Comparison of ENCODE assay signal across 8 cellular contexts in genomic region chr20:542777-543368, GRCh38. TPM values are rescaled to one million over a fixed set of nuclear protein-coding genes. Genes with fewer than 3 reads are reported as not detected.
DNase-seq lines count a peak whose midpoint lies in the region; ATAC-seq, FAIRE-seq and TF ChIP-seq lines count a peak whose summit lies in the region.

No MANE protein-coding gene starts in this region.

- DNase-seq in GM18507 (ENCODE audit: extremely low spot score, insufficient read length, low read depth), result peak; percentile 18
- DNase-seq in Peyer's patch, result peak in 2 of 3 donors; percentile 21 to 52
- no peak for DNase-seq in MCF 10A (ENCODE audit: unreplicated experiment)
- DNase-seq in left lobe of liver (ENCODE audit: low spot score), result peak; percentile 51
- peak in 2 of 3 experiments; percentile 6 to 22 for DNase-seq in stimulated activated CD4-positive, alpha-beta T cell treated with anti-CD3 and anti-CD28 coated beads, TNF-alpha, amount 100 ng/mL, for 24 hours (ENCODE audit: low read depth in 3 of 3)
- no peak for DNase-seq in NCI-H1694 (lab: John Stamatoyannopoulos, UW)

- no peaks in the 10 kb centered on the region for H3K27me3 Mint-ChIP-seq in MCF 10A (ENCODE audit: insufficient read depth, unreplicated experiment)

- H3K27ac ChIP-seq in Peyer's patch, result peak overlapping the region; percentile 86 to 92 (median 90)

- H3K4me1 ChIP-seq in Peyer's patch, result peaks cover 0 to 43% (median 19%) of the 10 kb centered on the region in 4 donors

- H3K36me3 ChIP-seq in Peyer's patch, result no peaks in the 10 kb centered on the region

- no peaks in the 10 kb centered on the region for H3K27me3 ChIP-seq in Peyer's patch

- no peak for FAIRE-seq in GM18507 (lab: Jason Lieb, UNC)

- BruUV-seq in MCF 10A (replicated peaks; lab: Mats Ljungman, UMichigan), result no TSS peak

- no peaks in the 10 kb centered on the region for H3K9me3 Mint-ChIP-seq in MCF 10A (ENCODE audit: unreplicated experiment)

- TF ChIP-seq POLR2A in Peyer's patch (IDR thresholded peaks at IDR 0.05), result no peak

- TF ChIP-seq CTCF in Peyer's patch (IDR thresholded peaks at IDR 0.05) (no peak), MCF 10A (IDR thresholded peaks at IDR 0.05; ENCODE audit: unreplicated experiment) (no peak)

- CTCF ChIA-PET in MCF 10A (lab: Yijun Ruan, JAX), result interaction anchor here (0.6 to 1.5 kb wide), 10 partner anchors 18 to 197 kb away, joined by 3 to 5 read pairs (median 3); partner anchors contain the start of gene SRXN1

- H3K27ac Mint-ChIP-seq in MCF 10A (ENCODE audit: low read depth, unreplicated experiment), result peak overlapping the region; percentile 99

- intact Hi-C loops in MCF 10A (cut with micrococcal nuclease), result no loop called here

- peaks cover 33% of the 10 kb centered on the region for H3K4me1 Mint-ChIP-seq in MCF 10A (ENCODE audit: insufficient read depth, unreplicated experiment)

- no peaks in the 10 kb centered on the region for H3K9me3 ChIP-seq in Peyer's patch

- POLR2A ChIA-PET in MCF 10A (lab: Yijun Ruan, JAX), result interaction anchor here (0.5 to 6.8 kb wide), 23 partner anchors 8 to 245 kb away, joined by 3 to 74 read pairs (median 5); partner anchors contain the start of genes SOX12, SRXN1, TBC1D20 and TRIB3

- H3K4me3 ChIP-seq in Peyer's patch, result peak overlapping the region; percentile 97 to 99 (median 97)

- H3K4me3 Mint-ChIP-seq in MCF 10A (ENCODE audit: unreplicated experiment), result peak overlapping the region; percentile 77

- ATAC-seq in HG02759 (IDR thresholded peaks at IDR 0.05; ENCODE audit: unreplicated experiment), result peak; percentile 26
- ATAC-seq in left lobe of liver, result peak; percentile 3
- ATAC-seq in HG02870 (IDR thresholded peaks at IDR 0.05; ENCODE audit: unreplicated experiment), result no peak

- peaks cover 31% of the 10 kb centered on the region for H3K36me3 Mint-ChIP-seq in MCF 10A (ENCODE audit: insufficient read depth, unreplicated experiment)

RNA-seq across cellular contexts. Expression of gene CSNK2A1, which starts 0.7 kb away (rescaled TPM):
- 100 to 1,000 TPM in 2 of 4 donors, 10 to 100 TPM in 2; 60.2 to 105 (median 97.3) TPM for total RNA-seq in Peyer's patch
- total RNA-seq in MCF 10A (2022), result 271 and 297 TPM in 2 replicates
- total RNA-seq in left lobe of liver, result 33.6 TPM

Comparison
In these comparisons a context has a peak if more than half of its experiments do, and no peak if none do; other contexts are left out.
1. DNase-seq: peak in GM18507 (single experiment), Peyer's patch (2 of 3), left lobe of liver (single experiment) and stimulated activated CD4-positive, alpha-beta T cell treated with anti-CD3 and anti-CD28 coated beads, TNF-alpha, amount 100 ng/mL, for 24 hours (2 of 3); none in MCF 10A (single experiment) and NCI-H1694 (single experiment).